ENCODE assay signal across 28 cellular contexts in genomic region chr11:18524248-18524647, GRCh38. TPM values are rescaled to one million over a fixed set of nuclear protein-coding genes. Genes with fewer than 3 reads are reported as not detected.
DNase-seq lines count a peak whose midpoint lies in the region; ATAC-seq, FAIRE-seq and TF ChIP-seq lines count a peak whose summit lies in the region.
"Had no signal": no experiment of that assay in that cellular context is flagged by ENCODE, and none has a peak within 500 bp of the region (broad histone marks: within the 10 kb centered on the region; RNA-seq: fewer than 3 reads in every experiment).

No MANE protein-coding gene starts in this region.

- H3K4me1 ChIP-seq in HCT116 (ENCODE audit: control insufficient read depth in 1 of 2, insufficient read depth in 2 of 2, low read length in 2 of 2) (peaks cover 6 to 23% of the 10 kb centered on the region in 2 experiments; a peak in 3 of 4 replicates), K562 (replicated peaks in 1 of 2; ENCODE audit: control insufficient read depth in 2 of 2, insufficient read depth in 2 of 2, low read length in 2 of 2) (no peaks in the 10 kb centered on the region; a peak in 1 of 5 replicates)

- H3K27ac ChIP-seq in HCT116 (ENCODE audit: low read depth, low read length) (no peak overlapping the region), K562 (ENCODE audit: extremely low read depth, low read depth, low read length) (no peak overlapping the region)
- H3K27ac ChIP-seq: ascending aorta, left lung, SK-N-MC had no signal

- no peak for TF ChIP-seq EP300 in K562 (IDR thresholded peaks at IDR 0.05; ENCODE audit: low read length)

- peaks cover 84% of the 10 kb centered on the region for H3K79me2 ChIP-seq in HCT116 (ENCODE audit: insufficient read depth, low read length)
- H3K79me2 ChIP-seq in K562 (ENCODE audit: control insufficient read depth, insufficient read depth, low read length), result peaks cover 55% of the 10 kb centered on the region

- no peaks in the 10 kb centered on the region for H3K9me2 ChIP-seq in HCT116 (ENCODE audit: insufficient read depth)

- BruUV-seq in HCT116 (replicated peaks; lab: Mats Ljungman, UMichigan), result TSS peak; percentile 19
- TSS peak; percentile 28 for BruUV-seq in K562 (replicated peaks; lab: Mats Ljungman, UMichigan)

- no peaks in the 10 kb centered on the region for H3K9me3 ChIP-seq in HCT116 (ENCODE audit: control insufficient read depth in 1 of 2, insufficient read depth in 1 of 2, low read depth in 1 of 2, low read length in 2 of 2)
- H3K9me3 ChIP-seq in K562 (replicated peaks; ENCODE audit: control insufficient read depth, insufficient read depth, low read depth, low read length), result no peaks in the 10 kb centered on the region
- H3K9me3 ChIP-seq: ascending aorta, left lung had no signal

- TF ChIP-seq CTCF in HCT116 (IDR thresholded peaks at IDR 0.05 in 2 of 3, conservative IDR thresholded peaks at IDR 0.05 in 1 of 3; ENCODE audit: borderline replicate concordance in 1 of 3, insufficient read depth in 1 of 3, low read depth in 2 of 3, low read length in 2 of 3) (no peak), K562 (IDR thresholded peaks at IDR 0.05 in 2 of 3, conservative IDR thresholded peaks at IDR 0.05 in 1 of 3; ENCODE audit: insufficient read depth in 2 of 3, low read depth in 1 of 3, low read length in 3 of 3) (no peak), neural crest cell (conservative IDR thresholded peaks at IDR 0.05) (no peak)

- peak overlapping the region; percentile 22 for H3K4me3 Mint-ChIP-seq in activated naive CD4-positive, alpha-beta T cell treated with anti-CD3 and anti-CD28 coated beads, Interleukin-2, amount 10 ng/mL, durations not matched to agents 7 days and 5 days
- H3K4me3 Mint-ChIP-seq in neural crest cell, result peak overlapping the region; percentile 59
- H3K4me3 Mint-ChIP-seq: activated CD4-positive, alpha-beta memory T cell treated with anti-CD3 and anti-CD28 coated beads for 36 hours had no signal

- FAIRE-seq in K562 (lab: Jason Lieb, UNC), result no peak
- FAIRE-seq: A204.1, GM18507, H1 had no signal

- H3K4me2 ChIP-seq in HCT116 (ENCODE audit: low read length) (no peak overlapping the region), K562 (ENCODE audit: insufficient read depth, low read length) (no peak overlapping the region)
- H3K4me2 ChIP-seq: smooth muscle cell had no signal

- peaks cover 46% of the 10 kb centered on the region for H3K4me1 Mint-ChIP-seq in activated naive CD4-positive, alpha-beta T cell treated with anti-CD3 and anti-CD28 coated beads, Interleukin-2, amount 10 ng/mL, durations not matched to agents 7 days and 5 days
- peaks cover 27% of the 10 kb centered on the region for H3K4me1 Mint-ChIP-seq in neural crest cell

- H3K36me3 Mint-ChIP-seq in activated naive CD4-positive, alpha-beta T cell treated with anti-CD3 and anti-CD28 coated beads, Interleukin-2, amount 10 ng/mL, durations not matched to agents 7 days and 5 days, result peaks cover 25% of the 10 kb centered on the region
- H3K36me3 Mint-ChIP-seq in neural crest cell (ENCODE audit: low read depth), result peaks cover 2% of the 10 kb centered on the region

- DNase-seq in activated naive CD4-positive, alpha-beta T cell treated with anti-CD3 and anti-CD28 coated beads, Interleukin-2, amount 10 ng/mL, durations not matched to agents 7 days and 5 days, result no peak
- no peak for DNase-seq in activated naive CD4-positive, alpha-beta T cell treated with Interleukin-2 at 50 U/mL for 16 hours
- DNase-seq in HCT116 (ENCODE audit: low read depth, low spot score) (no peak), K562 (ENCODE audit: extremely low read depth in 1 of 4, low spot score in 3 of 4) (no peak), neural crest cell (ENCODE audit: low read depth, low spot score) (no peak), NCI-H1048 (lab: John Stamatoyannopoulos, UW) (no peak), nucleus accumbens (lab: John Stamatoyannopoulos, UW) (no peak), AG08396 (ENCODE audit: low spot score) (no peak)
- DNase-seq: activated CD4-positive, alpha-beta memory T cell treated with anti-CD3 and anti-CD28 coated beads for 36 hours; activated naive CD4-positive, alpha-beta T cell; effector CD4-positive, alpha-beta T cell; foreskin melanocyte; IMR-90; left lung; midbrain; MM.1S; NCI-H1436; NCI-H524; RPMI8226; stimulated activated CD4-positive, alpha-beta T cell treated with anti-CD3 and anti-CD28 coated beads, Interleukin-4, amount 100 ng/mL, for 1 hour; trophoblast cell had no signal

- no peaks in the 10 kb centered on the region for H3K9me1 ChIP-seq in K562 (ENCODE audit: control insufficient read depth, insufficient read depth, low read length)

- H2AFZ ChIP-seq in HCT116 (ENCODE audit: low read depth, low read length, poor library complexity, severe bottlenecking), result no peak overlapping the region
- no peak overlapping the region for H2AFZ ChIP-seq in K562 (ENCODE audit: low read depth, low read length)

- H3K27me3 ChIP-seq in HCT116 (ENCODE audit: insufficient read depth, low read length), result no peaks in the 10 kb centered on the region
- H3K27me3 ChIP-seq in K562 (ENCODE audit: control insufficient read depth in 2 of 2, insufficient read depth in 2 of 2, low read length in 2 of 2), result no peaks in the 10 kb centered on the region
- H3K27me3 ChIP-seq: ascending aorta, left lung had no signal

- CTCF ChIA-PET in activated naive CD4-positive, alpha-beta T cell treated with anti-CD3 and anti-CD28 coated beads, Interleukin-2, amount 10 ng/mL, durations not matched to agents 7 days and 5 days (lab: Charles Lee), result interaction anchor here (0.5 to 1.4 kb wide), 3 partner anchors 33 to 174 kb away, joined by 3 to 4 read pairs (median 3); no protein-coding TSS in a partner anchor
- CTCF ChIA-PET in HCT116 (lab: Charles Lee), result no interaction called here
- CTCF ChIA-PET in K562 (lab: Yijun Ruan, JAX; ENCODE audit: low intra/inter-chr PET ratio), result interaction anchor here (0.6 kb wide), 1 partner anchor 409 kb away, joined by 3 read pairs; no protein-coding TSS in a partner anchor

- intact Hi-C loops in HCT116 (cut with micrococcal nuclease), result loop anchor here (10.0 kb wide), 1 partner anchor 199 kb away; the partner anchor contains the start of genes GTF2H1 and HPS5
- intact Hi-C loops in K562 (cut with micrococcal nuclease), result loop anchor here (10.0 kb wide), 1 partner anchor 289 kb away; the partner anchor contains the start of gene SAA4

- H3K27ac Mint-ChIP-seq in activated naive CD4-positive, alpha-beta T cell treated with anti-CD3 and anti-CD28 coated beads, Interleukin-2, amount 10 ng/mL, durations not matched to agents 7 days and 5 days, result peak overlapping the region; percentile 44
- no peak overlapping the region for H3K27ac Mint-ChIP-seq in neural crest cell (ENCODE audit: unreplicated experiment)
- H3K27ac Mint-ChIP-seq: activated CD4-positive, alpha-beta memory T cell treated with anti-CD3 and anti-CD28 coated beads for 36 hours had no signal

- WGBS in K562 (ENCODE audit: insufficient coverage, low coverage, missing lambda C conversion rate), result 91% methylated on average over 1 of the region's 1 CpG

- TF ChIP-seq RAD21 in HCT116 (IDR thresholded peaks at IDR 0.05; ENCODE audit: low read depth), result no peak
- TF ChIP-seq RAD21 in K562 (CRISPR knock-in tag; conservative IDR thresholded peaks at IDR 0.05 in 1 of 2, IDR thresholded peaks at IDR 0.05 in 1 of 2), result no peak

- TF ChIP-seq POLR2A in HCT116 (IDR thresholded peaks at IDR 0.05; ENCODE audit: borderline replicate concordance, extremely low read depth, insufficient read depth, insufficient read length) (no peak), K562 (conservative IDR thresholded peaks at IDR 0.05) (no peak)

- no peaks in the 10 kb centered on the region for H3K9me3 Mint-ChIP-seq in activated naive CD4-positive, alpha-beta T cell treated with anti-CD3 and anti-CD28 coated beads, Interleukin-2, amount 10 ng/mL, durations not matched to agents 7 days and 5 days
- no peaks in the 10 kb centered on the region for H3K9me3 Mint-ChIP-seq in neural crest cell
- H3K9me3 Mint-ChIP-seq: activated CD4-positive, alpha-beta memory T cell treated with anti-CD3 and anti-CD28 coated beads for 36 hours had no signal

- in situ Hi-C loops in K562 (cut with MboI), result no loop called here

- H3K4me3 ChIP-seq in HCT116 (replicated peaks in 1 of 2; ENCODE audit: low read depth in 1 of 2, low read length in 2 of 2), result no peak overlapping the region
- H3K4me3 ChIP-seq in K562, result no peak overlapping the region
- H3K4me3 ChIP-seq: ascending aorta, left lung, SK-N-MC, smooth muscle cell had no signal

- H3K9ac ChIP-seq in HCT116 (ENCODE audit: low read length) (no peak overlapping the region), K562 (ENCODE audit: insufficient read depth in 1 of 2, low read depth in 2 of 2, low read length in 2 of 2) (no peak overlapping the region)

- H4K20me1 ChIP-seq in HCT116 (ENCODE audit: insufficient read depth) (no peaks in the 10 kb centered on the region), K562 (replicated peaks; ENCODE audit: control insufficient read depth, insufficient read depth, low read length) (no peaks in the 10 kb centered on the region)

- H3K27me3 Mint-ChIP-seq in activated naive CD4-positive, alpha-beta T cell treated with anti-CD3 and anti-CD28 coated beads, Interleukin-2, amount 10 ng/mL, durations not matched to agents 7 days and 5 days, result peaks cover 7% of the 10 kb centered on the region
- no peaks in the 10 kb centered on the region for H3K27me3 Mint-ChIP-seq in neural crest cell (ENCODE audit: low read depth)
- H3K27me3 Mint-ChIP-seq: activated CD4-positive, alpha-beta memory T cell treated with anti-CD3 and anti-CD28 coated beads for 36 hours had no signal

- H3K36me3 ChIP-seq in HCT116 (ENCODE audit: control insufficient read depth in 1 of 2, insufficient read depth in 2 of 2, low read length in 2 of 2) (no peaks in the 10 kb centered on the region), K562 (ENCODE audit: control insufficient read depth, insufficient read depth, low read length) (peaks cover 14% of the 10 kb centered on the region; the same call in 2 of the 3 replicates)
- H3K36me3 ChIP-seq: ascending aorta had no signal

- POLR2A ChIA-PET in HCT116 (lab: Charles Lee), result no interaction called here
- POLR2A ChIA-PET in K562 (lab: Yijun Ruan, JAX), result interaction anchor here (0.9 kb wide), 1 partner anchor 108 kb away, joined by 3 read pairs; no protein-coding TSS in a partner anchor

- RAD21 ChIA-PET in HCT116 (lab: Charles Lee; ENCODE audit: low non-redundant PET in 1 of 2, low total read pairs in 2 of 2, uncharacterized antibody in 2 of 2, unreplicated experiment in 2 of 2), result no interaction called here

- ATAC-seq in HCT116, result no peak
- ATAC-seq in K562, result no peak
- ATAC-seq: esophagus mucosa, left lung had no signal

RNA-seq across cellular contexts. Expression of gene TSG101, which starts 2.5 kb away (rescaled TPM):
- total RNA-seq in HCT116 (2021; ENCODE audit: unreplicated experiment) (61.9 TPM), K562 (2014; rRNA removed) (60.0 and 78.1 TPM in 2 replicates), K562 (2014; rRNA removed; fragmentation: Illumina TruSeq; extraction: Trizol) (51.8 and 53.1 TPM in 2 replicates), K562 (2015; rRNA removed; fragmentation: Illumina TruSeq; extraction: Trizol) (67.8 and 71.0 TPM in 2 replicates), K562 (2021) (43.5 and 46.7 TPM in 2 replicates), neural crest cell (45.8 and 55.2 TPM in 2 replicates)
- polyA plus RNA-seq in HCT116 (2012), result 88.0 and 99.3 TPM in 2 replicates
- total RNA-seq in K562 (2011; cell fraction: chromatin; rRNA removed; ENCODE audit: low replicate concordance), result 26.5 and 34.7 TPM in 2 replicates
- total RNA-seq in K562 (2011; cell fraction: nucleolus; rRNA removed), result 17.3 and 20.5 TPM in 2 replicates
- total RNA-seq in K562 (2011; cell fraction: nucleoplasm; rRNA removed), result 22.3 and 32.9 TPM in 2 replicates
- polyA plus RNA-seq in K562 (2011; rRNA removed) (124 and 141 TPM in 2 replicates), K562 (2014; fragmentation: Illumina TruSeq; extraction: Trizol) (138 and 169 TPM in 2 replicates), K562 (2014; fragmentation: Nextera tagmentation; extraction: Ambion mirVana) (10 to 100 TPM; 24.6 to 30.0 TPM), K562 (2014; rRNA removed) (71.5 and 79.6 TPM in 2 replicates)
- 204 and 229 TPM in 2 replicates for polyA plus RNA-seq in K562 (2011; cell fraction: cytosol; rRNA removed)
- polyA plus RNA-seq in K562 (2011; cell fraction: nucleus; rRNA removed), result 54.0 and 64.0 TPM in 2 replicates
- polyA plus RNA-seq in K562 (2012), result 47.6 and 122 TPM in 2 replicates
- 73.2 and 73.6 TPM in 2 replicates for polyA minus RNA-seq in K562 (2011; rRNA and poly(A)+ RNA removed)
- polyA minus RNA-seq in K562 (2011; cell fraction: cytosol; rRNA and poly(A)+ RNA removed), result 57.9 and 64.6 TPM in 2 replicates
- polyA minus RNA-seq in K562 (2011; cell fraction: nucleus; rRNA and poly(A)+ RNA removed), result 10.6 and 21.5 TPM in 2 replicates
